Comparison of ENCODE assay signal across 13 cellular contexts in genomic region chr15:58403581-58403980, GRCh38. TPM values are rescaled to one million over a fixed set of nuclear protein-coding genes. Genes with fewer than 3 reads are reported as not detected.
DNase-seq lines count a peak whose midpoint lies in the region; ATAC-seq lines count a peak whose summit lies in the region.
"Had no signal": no experiment of that assay in that cellular context is flagged by ENCODE, and none has a peak within 500 bp of the region (broad histone marks: within the 10 kb centered on the region; RNA-seq: fewer than 3 reads in every experiment).

No MANE protein-coding gene starts in this region.

- H3K27ac Mint-ChIP-seq in stimulated activated effector memory CD8-positive, alpha-beta T cell treated with anti-CD3 and anti-CD28 coated beads, Interleukin-12 subunit alpha, Interleukin-12 subunit beta, amount 100 ng/mL, for 72 hours: no peak overlapping the region
- H3K27ac Mint-ChIP-seq in activated CD4-positive, alpha-beta T cell treated with anti-CD3 and anti-CD28 coated beads for 36 hours: no peak overlapping the region
- H3K27ac Mint-ChIP-seq: CD4-positive, alpha-beta T cell had no signal

- no peaks in the 10 kb centered on the region for H3K36me3 Mint-ChIP-seq in stimulated activated effector memory CD8-positive, alpha-beta T cell treated with anti-CD3 and anti-CD28 coated beads, Interleukin-12 subunit alpha, Interleukin-12 subunit beta, amount 100 ng/mL, for 72 hours
- no peaks in the 10 kb centered on the region for H3K36me3 Mint-ChIP-seq in activated CD4-positive, alpha-beta T cell treated with anti-CD3 and anti-CD28 coated beads for 36 hours (ENCODE audit: low read depth)

- intact Hi-C loops in activated CD4-positive, alpha-beta T cell treated with anti-CD3 and anti-CD28 coated beads for 36 hours (cut with DNase I, micrococcal nuclease): no loop called here

- POLR2A ChIA-PET in activated CD4-positive, alpha-beta T cell treated with anti-CD3 and anti-CD28 coated beads for 36 hours (lab: Charles Lee): no interaction called here

- H3K9me3 Mint-ChIP-seq in stimulated activated effector memory CD8-positive, alpha-beta T cell treated with anti-CD3 and anti-CD28 coated beads, Interleukin-12 subunit alpha, Interleukin-12 subunit beta, amount 100 ng/mL, for 72 hours: no peaks in the 10 kb centered on the region
- H3K9me3 Mint-ChIP-seq in activated CD4-positive, alpha-beta T cell treated with anti-CD3 and anti-CD28 coated beads for 36 hours (ENCODE audit: low read depth): no peaks in the 10 kb centered on the region
- H3K9me3 Mint-ChIP-seq: CD4-positive, alpha-beta T cell had no signal

- CTCF ChIA-PET in activated CD4-positive, alpha-beta T cell treated with anti-CD3 and anti-CD28 coated beads for 36 hours (lab: Charles Lee): no interaction called here

- no peak overlapping the region for H3K4me3 Mint-ChIP-seq in stimulated activated effector memory CD8-positive, alpha-beta T cell treated with anti-CD3 and anti-CD28 coated beads, Interleukin-12 subunit alpha, Interleukin-12 subunit beta, amount 100 ng/mL, for 72 hours
- no peak overlapping the region for H3K4me3 Mint-ChIP-seq in activated CD4-positive, alpha-beta T cell treated with anti-CD3 and anti-CD28 coated beads for 36 hours
- H3K4me3 Mint-ChIP-seq: CD4-positive, alpha-beta T cell had no signal

- DNase-seq in NCI-H2171 (lab: John Stamatoyannopoulos, UW) (peak; percentile 13), RPMI8226 (peak; percentile 30), cerebellar nuclear complex (lab: John Stamatoyannopoulos, UW) (peak; percentile 92 to 97), NCI-H526 (lab: John Stamatoyannopoulos, UW) (no peak)
- no peak for DNase-seq in stimulated activated effector memory CD8-positive, alpha-beta T cell treated with anti-CD3 and anti-CD28 coated beads, Interleukin-12 subunit alpha, Interleukin-12 subunit beta, amount 100 ng/mL, for 72 hours (ENCODE audit: low spot score in 2 of 2)
- DNase-seq in activated CD4-positive, alpha-beta T cell treated with anti-CD3 and anti-CD28 coated beads for 36 hours: no peak
- DNase-seq: AML-193; Caco-2; CD4-positive, alpha-beta T cell; DMS79 treated with DMSO at 0.1 percent for 48 hours; GM23248 had no signal

- no peaks in the 10 kb centered on the region for H3K4me1 Mint-ChIP-seq in stimulated activated effector memory CD8-positive, alpha-beta T cell treated with anti-CD3 and anti-CD28 coated beads, Interleukin-12 subunit alpha, Interleukin-12 subunit beta, amount 100 ng/mL, for 72 hours
- no peaks in the 10 kb centered on the region for H3K4me1 Mint-ChIP-seq in activated CD4-positive, alpha-beta T cell treated with anti-CD3 and anti-CD28 coated beads for 36 hours

- no peak for ATAC-seq in stimulated activated effector memory CD8-positive, alpha-beta T cell treated with anti-CD3 and anti-CD28 coated beads, Interleukin-12 subunit alpha, Interleukin-12 subunit beta, amount 100 ng/mL, for 72 hours
- ATAC-seq in activated CD4-positive, alpha-beta T cell treated with anti-CD3 and anti-CD28 coated beads for 36 hours: no peak
- ATAC-seq: GM12878 had no signal

- H3K27me3 Mint-ChIP-seq in activated CD4-positive, alpha-beta T cell treated with anti-CD3 and anti-CD28 coated beads for 36 hours: peaks cover 1% of the 10 kb centered on the region
- H3K27me3 Mint-ChIP-seq: CD4-positive, alpha-beta T cell had no signal

RNA-seq across cellular contexts. Expression of gene LIPC, which starts 28.2 kb away (rescaled TPM):
- under 1 TPM; 0.30 to 0.50 TPM for total RNA-seq in activated CD4-positive, alpha-beta T cell treated with anti-CD3 and anti-CD28 coated beads for 36 hours
- total RNA-seq: HT-29 had no signal

Comparison
In these comparisons a context has a peak if more than half of its experiments do, and no peak if none do; other contexts are left out.
1. DNase-seq: peak in NCI-H2171 (single experiment), RPMI8226 (single experiment) and cerebellar nuclear complex (2 of 2); none in NCI-H526 (0 of 2), stimulated activated effector memory CD8-positive, alpha-beta T cell treated with anti-CD3 and anti-CD28 coated beads, Interleukin-12 subunit alpha, Interleukin-12 subunit beta, amount 100 ng/mL, for 72 hours (0 of 2) and activated CD4-positive, alpha-beta T cell treated with anti-CD3 and anti-CD28 coated beads for 36 hours (single experiment).